11 cellular contexts compared by ENCODE assay signal in the genomic region with DNA sequence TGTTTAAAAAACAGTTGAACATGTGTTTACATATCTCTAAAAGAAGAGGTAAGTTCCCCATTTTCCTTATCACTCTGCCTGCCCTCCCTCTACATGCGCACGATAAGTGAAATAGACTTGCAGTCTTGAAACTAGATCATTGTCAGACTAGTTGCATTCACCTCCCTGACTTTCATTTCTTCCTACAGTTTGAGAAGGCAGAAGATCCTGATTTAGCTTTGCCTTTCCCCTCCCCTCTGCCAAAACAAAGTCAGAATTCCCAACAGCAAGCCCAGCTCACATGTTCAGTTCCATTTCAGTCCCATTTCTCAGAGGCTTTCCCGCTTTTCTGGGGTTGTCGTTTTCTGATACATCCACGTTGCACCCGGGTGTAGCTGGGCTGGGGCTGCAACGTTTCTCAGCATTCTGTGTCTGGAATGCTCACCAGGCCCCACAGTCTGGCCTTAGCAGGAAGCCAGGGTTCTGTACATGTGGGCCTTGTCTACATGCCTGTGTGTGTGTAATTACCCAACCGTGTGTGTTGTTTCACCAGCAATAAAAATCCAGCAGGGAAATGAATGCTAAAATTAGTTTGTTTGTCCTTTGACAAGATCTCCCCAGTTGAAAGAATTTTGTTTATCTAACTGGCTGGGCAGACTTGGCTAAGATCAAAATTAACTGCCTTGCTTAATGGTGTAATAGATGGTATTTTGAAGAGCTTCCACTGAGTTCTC.
DNase-seq lines count a peak whose midpoint lies in the region; ATAC-seq and TF ChIP-seq lines count a peak whose summit lies in the region.
"Had no signal": no experiment of that assay in that cellular context is flagged by ENCODE, and none has a peak within 500 bp of the region (broad histone marks: within the 10 kb centered on the region; RNA-seq: fewer than 3 reads in every experiment).

No MANE protein-coding gene starts in this region.

- ATAC-seq in HG03045 (IDR thresholded peaks at IDR 0.05; ENCODE audit: unreplicated experiment), result no peak
- ATAC-seq: T-helper 17 cell had no signal

- no peak overlapping the region for H3K4me3 Mint-ChIP-seq in nephron progenitor cell
- H3K4me3 Mint-ChIP-seq: CD14-positive monocyte, endodermal cell, T-helper 17 cell had no signal

- no peaks in the 10 kb centered on the region for H3K9me3 Mint-ChIP-seq in nephron progenitor cell
- H3K9me3 Mint-ChIP-seq: CD14-positive monocyte, endodermal cell had no signal

- no peak for TF ChIP-seq CTCF in AG09309 (IDR thresholded peaks at IDR 0.05; ENCODE audit: control insufficient read depth, insufficient read depth, low read depth, low read length, missing control alignments)
- no peak for TF ChIP-seq CTCF in fibroblast of the aortic adventitia (IDR thresholded peaks at IDR 0.05; ENCODE audit: insufficient read depth, low read length)
- TF ChIP-seq CTCF in nephron progenitor cell (IDR thresholded peaks at IDR 0.05), result no peak

- no peaks in the 10 kb centered on the region for H3K36me3 Mint-ChIP-seq in nephron progenitor cell (ENCODE audit: low read depth)
- H3K36me3 Mint-ChIP-seq: CD14-positive monocyte had no signal

- H3K4me1 Mint-ChIP-seq in nephron progenitor cell, result peaks cover 79% of the 10 kb centered on the region
- H3K4me1 Mint-ChIP-seq: T-helper 17 cell had no signal

- H3K4me3 ChIP-seq in AG09309 (ENCODE audit: control insufficient read depth, low read depth, low read length), result no peak overlapping the region
- no peak overlapping the region for H3K4me3 ChIP-seq in fibroblast of the aortic adventitia (ENCODE audit: low read depth, low read length)

- H3K27me3 Mint-ChIP-seq in nephron progenitor cell (ENCODE audit: low read depth, poor library complexity), result peaks cover 13% of the 10 kb centered on the region

- DNase-seq in AG09309 (ENCODE audit: low read depth) (peak; percentile 88), OCI-M1 (lab: John Stamatoyannopoulos, UW) (peak; percentile 93), fibroblast of the aortic adventitia (ENCODE audit: low read depth) (peak; percentile 73), nephron progenitor cell (no peak), RPMI8226 (no peak), activated gamma-delta T cell treated with Interleukin-2 at 50 U/mL for 16 hours (no peak)
- DNase-seq in stimulated activated CD8-positive, alpha-beta memory T cell treated with anti-CD3 and anti-CD28 coated beads, Interleukin-4, amount 100 ng/mL, for 48 hours, result no peak
- DNase-seq: endodermal cell, T-helper 17 cell had no signal

- H3K27ac Mint-ChIP-seq in nephron progenitor cell, result peak overlapping the region; percentile 89
- H3K27ac Mint-ChIP-seq: endodermal cell, T-helper 17 cell had no signal

Comparison
In these comparisons a context has a peak if more than half of its experiments do, and no peak if none do; other contexts are left out.
1. DNase-seq: peak in AG09309 (single experiment), OCI-M1 (single experiment) and fibroblast of the aortic adventitia (single experiment); none in nephron progenitor cell (single experiment), RPMI8226 (single experiment), activated gamma-delta T cell treated with Interleukin-2 at 50 U/mL for 16 hours (single experiment) and stimulated activated CD8-positive, alpha-beta memory T cell treated with anti-CD3 and anti-CD28 coated beads, Interleukin-4, amount 100 ng/mL, for 48 hours (single experiment).